2 cellular contexts compared by ENCODE assay signal in genomic region chr2:202814226-202814625, GRCh38.
TF ChIP-seq lines count a peak whose summit lies in the region.

No MANE protein-coding gene starts in this region.

TF ChIP-seq in HepG2, 621 proteins besides CTCF, POLR2A, EP300 and RAD21:
- TF ChIP-seq, protein P1, sequence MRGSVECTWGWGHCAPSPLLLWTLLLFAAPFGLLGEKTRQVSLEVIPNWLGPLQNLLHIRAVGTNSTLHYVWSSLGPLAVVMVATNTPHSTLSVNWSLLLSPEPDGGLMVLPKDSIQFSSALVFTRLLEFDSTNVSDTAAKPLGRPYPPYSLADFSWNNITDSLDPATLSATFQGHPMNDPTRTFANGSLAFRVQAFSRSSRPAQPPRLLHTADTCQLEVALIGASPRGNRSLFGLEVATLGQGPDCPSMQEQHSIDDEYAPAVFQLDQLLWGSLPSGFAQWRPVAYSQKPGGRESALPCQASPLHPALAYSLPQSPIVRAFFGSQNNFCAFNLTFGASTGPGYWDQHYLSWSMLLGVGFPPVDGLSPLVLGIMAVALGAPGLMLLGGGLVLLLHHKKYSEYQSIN (CRISPR knock-in tag; IDR thresholded peaks at IDR 0.05; ENCODE audit: borderline replicate concordance), result no peak
- TF ChIP-seq ZNF564 (CRISPR knock-in tag; IDR thresholded peaks at IDR 0.05), result peak; percentile 95; the same call in 1 of the 2 replicates
- TF ChIP-seq ASH2L (IDR thresholded peaks at IDR 0.05; ENCODE audit: insufficient read length, low read depth, low read length), result no peak
TF ChIP-seq in HepG2: peak in this region for 1.

TF ChIP-seq in GM23338, 12 proteins besides CTCF, POLR2A, EP300 and RAD21:
- TF ChIP-seq STAT1 (IDR thresholded peaks at IDR 0.05; ENCODE audit: unreplicated experiment), result no peak
- no peak for TF ChIP-seq REST (IDR thresholded peaks at IDR 0.05; ENCODE audit: unreplicated experiment)
- TF ChIP-seq JUNB (IDR thresholded peaks at IDR 0.05; ENCODE audit: unreplicated experiment), result no peak
- TF ChIP-seq POLR2AphosphoS5 (IDR thresholded peaks at IDR 0.05; ENCODE audit: low read depth), result no peak
- TF ChIP-seq ZNF114 (CRISPR knock-in tag; IDR thresholded peaks at IDR 0.05), result no peak
- no peak for TF ChIP-seq EZH2 (IDR thresholded peaks at IDR 0.05; ENCODE audit: low read depth, unreplicated experiment)
- TF ChIP-seq, protein P2, sequence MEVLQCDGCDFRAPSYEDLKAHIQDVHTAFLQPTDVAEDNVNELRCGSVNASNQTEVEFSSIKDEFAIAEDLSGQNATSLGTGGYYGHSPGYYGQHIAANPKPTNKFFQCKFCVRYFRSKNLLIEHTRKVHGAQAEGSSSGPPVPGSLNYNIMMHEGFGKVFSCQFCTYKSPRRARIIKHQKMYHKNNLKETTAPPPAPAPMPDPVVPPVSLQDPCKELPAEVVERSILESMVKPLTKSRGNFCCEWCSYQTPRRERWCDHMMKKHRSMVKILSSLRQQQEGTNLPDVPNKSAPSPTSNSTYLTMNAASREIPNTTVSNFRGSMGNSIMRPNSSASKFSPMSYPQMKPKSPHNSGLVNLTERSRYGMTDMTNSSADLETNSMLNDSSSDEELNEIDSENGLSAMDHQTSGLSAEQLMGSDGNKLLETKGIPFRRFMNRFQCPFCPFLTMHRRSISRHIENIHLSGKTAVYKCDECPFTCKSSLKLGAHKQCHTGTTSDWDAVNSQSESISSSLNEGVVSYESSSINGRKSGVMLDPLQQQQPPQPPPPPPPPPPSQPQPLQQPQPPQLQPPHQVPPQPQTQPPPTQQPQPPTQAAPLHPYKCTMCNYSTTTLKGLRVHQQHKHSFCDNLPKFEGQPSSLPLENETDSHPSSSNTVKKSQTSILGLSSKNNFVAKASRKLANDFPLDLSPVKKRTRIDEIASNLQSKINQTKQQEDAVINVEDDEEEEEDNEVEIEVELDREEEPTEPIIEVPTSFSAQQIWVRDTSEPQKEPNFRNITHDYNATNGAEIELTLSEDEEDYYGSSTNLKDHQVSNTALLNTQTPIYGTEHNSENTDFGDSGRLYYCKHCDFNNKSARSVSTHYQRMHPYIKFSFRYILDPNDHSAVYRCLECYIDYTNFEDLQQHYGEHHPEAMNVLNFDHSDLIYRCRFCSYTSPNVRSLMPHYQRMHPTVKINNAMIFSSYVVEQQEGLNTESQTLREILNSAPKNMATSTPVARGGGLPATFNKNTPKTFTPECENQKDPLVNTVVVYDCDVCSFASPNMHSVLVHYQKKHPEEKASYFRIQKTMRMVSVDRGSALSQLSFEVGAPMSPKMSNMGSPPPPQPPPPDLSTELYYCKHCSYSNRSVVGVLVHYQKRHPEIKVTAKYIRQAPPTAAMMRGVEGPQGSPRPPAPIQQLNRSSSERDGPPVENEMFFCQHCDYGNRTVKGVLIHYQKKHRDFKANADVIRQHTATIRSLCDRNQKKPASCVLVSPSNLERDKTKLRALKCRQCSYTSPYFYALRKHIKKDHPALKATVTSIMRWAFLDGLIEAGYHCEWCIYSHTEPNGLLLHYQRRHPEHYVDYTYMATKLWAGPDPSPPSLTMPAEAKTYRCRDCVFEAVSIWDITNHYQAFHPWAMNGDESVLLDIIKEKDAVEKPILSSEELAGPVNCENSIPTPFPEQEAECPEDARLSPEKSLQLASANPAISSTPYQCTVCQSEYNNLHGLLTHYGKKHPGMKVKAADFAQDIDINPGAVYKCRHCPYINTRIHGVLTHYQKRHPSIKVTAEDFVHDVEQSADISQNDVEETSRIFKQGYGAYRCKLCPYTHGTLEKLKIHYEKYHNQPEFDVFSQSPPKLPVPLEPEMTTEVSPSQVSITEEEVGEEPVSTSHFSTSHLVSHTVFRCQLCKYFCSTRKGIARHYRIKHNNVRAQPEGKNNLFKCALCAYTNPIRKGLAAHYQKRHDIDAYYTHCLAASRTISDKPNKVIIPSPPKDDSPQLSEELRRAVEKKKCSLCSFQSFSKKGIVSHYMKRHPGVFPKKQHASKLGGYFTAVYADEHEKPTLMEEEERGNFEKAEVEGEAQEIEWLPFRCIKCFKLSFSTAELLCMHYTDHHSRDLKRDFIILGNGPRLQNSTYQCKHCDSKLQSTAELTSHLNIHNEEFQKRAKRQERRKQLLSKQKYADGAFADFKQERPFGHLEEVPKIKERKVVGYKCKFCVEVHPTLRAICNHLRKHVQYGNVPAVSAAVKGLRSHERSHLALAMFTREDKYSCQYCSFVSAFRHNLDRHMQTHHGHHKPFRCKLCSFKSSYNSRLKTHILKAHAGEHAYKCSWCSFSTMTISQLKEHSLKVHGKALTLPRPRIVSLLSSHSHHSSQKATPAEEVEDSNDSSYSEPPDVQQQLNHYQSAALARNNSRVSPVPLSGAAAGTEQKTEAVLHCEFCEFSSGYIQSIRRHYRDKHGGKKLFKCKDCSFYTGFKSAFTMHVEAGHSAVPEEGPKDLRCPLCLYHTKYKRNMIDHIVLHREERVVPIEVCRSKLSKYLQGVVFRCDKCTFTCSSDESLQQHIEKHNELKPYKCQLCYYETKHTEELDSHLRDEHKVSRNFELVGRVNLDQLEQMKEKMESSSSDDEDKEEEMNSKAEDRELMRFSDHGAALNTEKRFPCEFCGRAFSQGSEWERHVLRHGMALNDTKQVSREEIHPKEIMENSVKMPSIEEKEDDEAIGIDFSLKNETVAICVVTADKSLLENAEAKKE (CRISPR knock-in tag; IDR thresholded peaks at IDR 0.05), result no peak
- no peak for TF ChIP-seq EZH2phosphoT487 (IDR thresholded peaks at IDR 0.05; ENCODE audit: unreplicated experiment)
- no peak for TF ChIP-seq CREB1 (CRISPR knock-in tag; IDR thresholded peaks at IDR 0.05; ENCODE audit: low read depth)
- TF ChIP-seq ZNF331 (CRISPR knock-in tag; IDR thresholded peaks at IDR 0.05; ENCODE audit: low read depth), result no peak
- TF ChIP-seq, protein P3, sequence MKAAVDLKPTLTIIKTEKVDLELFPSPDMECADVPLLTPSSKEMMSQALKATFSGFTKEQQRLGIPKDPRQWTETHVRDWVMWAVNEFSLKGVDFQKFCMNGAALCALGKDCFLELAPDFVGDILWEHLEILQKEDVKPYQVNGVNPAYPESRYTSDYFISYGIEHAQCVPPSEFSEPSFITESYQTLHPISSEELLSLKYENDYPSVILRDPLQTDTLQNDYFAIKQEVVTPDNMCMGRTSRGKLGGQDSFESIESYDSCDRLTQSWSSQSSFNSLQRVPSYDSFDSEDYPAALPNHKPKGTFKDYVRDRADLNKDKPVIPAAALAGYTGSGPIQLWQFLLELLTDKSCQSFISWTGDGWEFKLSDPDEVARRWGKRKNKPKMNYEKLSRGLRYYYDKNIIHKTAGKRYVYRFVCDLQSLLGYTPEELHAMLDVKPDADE (IDR thresholded peaks at IDR 0.05), result no peak
- no peak for TF ChIP-seq NANOG (IDR thresholded peaks at IDR 0.05; ENCODE audit: borderline replicate concordance)
